Comparison of ENCODE assay signal across 1 cellular context in genomic region chr17:79803997-79804855, GRCh38.
TF ChIP-seq lines count a peak whose summit lies in the region.

No MANE protein-coding gene starts in this region.

TF ChIP-seq in K562, 482 proteins besides CTCF, POLR2A, EP300 and RAD21:
- TF ChIP-seq FIP1L1 (IDR thresholded peaks at IDR 0.05; ENCODE audit: low read depth, low read length, poor library complexity, severe bottlenecking) (peak; percentile 25), POLR2G (IDR thresholded peaks at IDR 0.05; ENCODE audit: low read depth, low read length) (0 out of 2 replicates have a peak, but pooled peaks have one; percentile 18), ZC3H4 (CRISPR knock-in tag; IDR thresholded peaks at IDR 0.05; ENCODE audit: borderline replicate concordance) (no peak), BRD4 (IDR thresholded peaks at IDR 0.05) (no peak), HNRNPL (IDR thresholded peaks at IDR 0.05; ENCODE audit: low read depth, low read length) (0 out of 2 replicates have a peak, but pooled peaks have one; percentile 22), ZNF695 (CRISPR knock-in tag; IDR thresholded peaks at IDR 0.05) (no peak), ZNF79 (CRISPR knock-in tag; IDR thresholded peaks at IDR 0.05; ENCODE audit: low read depth) (no peak), NONO (IDR thresholded peaks at IDR 0.05; ENCODE audit: low read depth in 2 of 2, low read length in 1 of 2) (peak in 1 of 2 experiments; percentile 47; a peak in 1 of 4 replicates)
- TF ChIP-seq, protein P1, sequence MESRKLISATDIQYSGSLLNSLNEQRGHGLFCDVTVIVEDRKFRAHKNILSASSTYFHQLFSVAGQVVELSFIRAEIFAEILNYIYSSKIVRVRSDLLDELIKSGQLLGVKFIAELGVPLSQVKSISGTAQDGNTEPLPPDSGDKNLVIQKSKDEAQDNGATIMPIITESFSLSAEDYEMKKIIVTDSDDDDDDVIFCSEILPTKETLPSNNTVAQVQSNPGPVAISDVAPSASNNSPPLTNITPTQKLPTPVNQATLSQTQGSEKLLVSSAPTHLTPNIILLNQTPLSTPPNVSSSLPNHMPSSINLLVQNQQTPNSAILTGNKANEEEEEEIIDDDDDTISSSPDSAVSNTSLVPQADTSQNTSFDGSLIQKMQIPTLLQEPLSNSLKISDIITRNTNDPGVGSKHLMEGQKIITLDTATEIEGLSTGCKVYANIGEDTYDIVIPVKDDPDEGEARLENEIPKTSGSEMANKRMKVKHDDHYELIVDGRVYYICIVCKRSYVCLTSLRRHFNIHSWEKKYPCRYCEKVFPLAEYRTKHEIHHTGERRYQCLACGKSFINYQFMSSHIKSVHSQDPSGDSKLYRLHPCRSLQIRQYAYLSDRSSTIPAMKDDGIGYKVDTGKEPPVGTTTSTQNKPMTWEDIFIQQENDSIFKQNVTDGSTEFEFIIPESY (CRISPR knock-in tag; IDR thresholded peaks at IDR 0.05) = peak; percentile 14; the same call in 1 of the 2 replicates
TF ChIP-seq in K562: peak in this region for 5.
